9 cellular contexts compared by ENCODE assay signal in the genomic region with DNA sequence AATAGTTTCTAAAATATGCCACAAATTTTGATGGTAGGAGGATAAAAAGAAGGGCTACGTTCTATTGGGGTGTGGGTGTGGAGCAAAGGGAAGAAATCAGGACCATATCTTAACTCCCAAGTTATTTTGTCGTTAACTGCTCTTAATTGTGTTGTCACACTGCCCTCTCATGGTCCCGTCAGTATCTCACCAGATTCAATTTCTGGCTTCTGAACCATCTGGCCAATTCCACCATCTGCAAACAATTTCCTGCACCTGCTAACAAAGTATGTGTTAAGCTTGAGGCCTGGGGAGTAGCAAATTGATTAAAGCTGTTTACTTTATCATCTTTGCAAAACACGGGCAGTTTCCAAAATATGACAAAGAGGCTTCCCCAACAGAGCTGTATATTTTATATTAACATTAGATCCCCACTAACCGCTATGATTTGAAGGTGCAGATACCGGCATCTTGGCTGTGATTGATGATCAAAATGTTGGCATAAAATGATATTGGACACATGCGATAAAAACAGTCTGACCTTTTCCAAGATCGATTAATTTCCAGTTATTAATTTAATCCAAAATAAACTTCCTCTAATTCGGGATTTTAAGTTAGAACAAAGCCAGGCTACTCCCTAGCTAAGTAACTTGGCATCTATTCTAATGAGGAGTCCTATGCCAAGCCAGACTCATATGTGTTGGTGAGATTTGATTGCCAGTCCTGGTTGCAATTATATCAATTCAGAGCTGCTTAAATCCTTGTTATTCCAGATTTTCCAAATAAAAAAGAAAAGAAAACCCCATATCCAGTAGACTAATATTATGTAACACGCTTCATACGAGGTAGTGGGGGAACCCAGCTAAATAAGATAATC. TPM values are rescaled to one million over a fixed set of nuclear protein-coding genes. Genes with fewer than 3 reads are reported as not detected.
DNase-seq lines count a peak whose midpoint lies in the region; ATAC-seq, FAIRE-seq and TF ChIP-seq lines count a peak whose summit lies in the region.
"Had no signal": no experiment of that assay in that cellular context is flagged by ENCODE, and none has a peak within 500 bp of the region (broad histone marks: within the 10 kb centered on the region; RNA-seq: fewer than 3 reads in every experiment).

No MANE protein-coding gene starts in this region.

- 0 out of 2 replicates have a peak overlapping the region, but pooled peaks have one; percentile 17 for H2BK20ac ChIP-seq in H1 (ENCODE audit: low read length)

- H2BK120ac ChIP-seq in H1 (replicated peaks; ENCODE audit: low read depth, low read length): no peak overlapping the region

- POLR2A ChIA-PET in Panc1 (lab: Charles Lee) (no interaction called here), H1 (lab: Charles Lee; ENCODE audit: partially characterized antibody) (interaction anchor here (0.9 to 1.8 kb wide), 3 partner anchors 11 to 306 kb away, joined by 4 to 5 read pairs (median 4); no protein-coding TSS in a partner anchor)

- no peak overlapping the region for H4K8ac ChIP-seq in H1 (ENCODE audit: extremely low read depth, insufficient read depth, low read length)

- intact Hi-C loops in Right ventricle myocardium inferior (cut with DNase I) (loop anchor here (1.0 to 10.0 kb wide), 3 partner anchors 215 to 1017 kb away; partner anchors contain the start of gene ETFBKMT), cardiac septum (cut with DNase I) (loop anchor here (1.0 to 10.0 kb wide), 3 partner anchors 220 to 1017 kb away; partner anchors contain the start of gene ETFBKMT), Panc1 (cut with micrococcal nuclease; ENCODE audit: unreplicated experiment) (loop anchor here (1.0 to 10.0 kb wide), 3 partner anchors 217 to 1017 kb away; partner anchors contain the start of gene ETFBKMT)

- peak; percentile 87 for ATAC-seq in Right ventricle myocardium inferior
- peak; percentile 83 for ATAC-seq in Panc1
- no peak for ATAC-seq in HG03439 (IDR thresholded peaks at IDR 0.05; ENCODE audit: unreplicated experiment)
- no peak for ATAC-seq in stimulated activated memory B cell treated with anti-CD40 and anti-IgM and Interleukin-4, amounts not matched to agents 10 μg/mL and 1 μg/mL and 100 μg/mL, for 72 hours

- H3K27me3 Mint-ChIP-seq in stimulated activated memory B cell treated with anti-CD40 and anti-IgM and Interleukin-4, amounts not matched to agents 10 μg/mL and 1 μg/mL and 100 μg/mL, for 72 hours: no peaks in the 10 kb centered on the region
- H3K27me3 Mint-ChIP-seq: dendritic cell treated with granulocyte-macrophage colony-stimulating factor and Interleukin-4, amounts not matched to agents 40 ng/mL and 50 ng/mL, for 4 days had no signal

- H3K79me2 ChIP-seq in H1 (ENCODE audit: control insufficient read depth in 1 of 2, insufficient read depth in 2 of 2, low read length in 2 of 2): no peaks in the 10 kb centered on the region

- H3K9me3 ChIP-seq in Panc1 (ENCODE audit: control insufficient read depth, insufficient read depth, low read depth, low read length) (peaks cover 9% of the 10 kb centered on the region; the same call in 1 of the 2 replicates), H1 (ENCODE audit: insufficient read depth in 2 of 2, low read depth in 1 of 2, low read length in 1 of 2) (no peaks in the 10 kb centered on the region)

- H3K27me3 ChIP-seq in Panc1 (ENCODE audit: control insufficient read depth, insufficient read depth, low read length) (no peaks in the 10 kb centered on the region), H1 (replicated peaks in 1 of 4; ENCODE audit: control insufficient read depth in 3 of 4, extremely low read depth in 1 of 4, insufficient read depth in 3 of 4, low read length in 3 of 4) (no peaks in the 10 kb centered on the region)

- H3K36me3 ChIP-seq in Panc1 (ENCODE audit: control insufficient read depth, insufficient read depth, low read length) (no peaks in the 10 kb centered on the region), H1 (ENCODE audit: control insufficient read depth in 2 of 4, insufficient read depth in 4 of 4, low read length in 3 of 4) (no peaks in the 10 kb centered on the region)

- no peak overlapping the region for H2BK5ac ChIP-seq in H1 (ENCODE audit: low read depth, low read length)

- no peak overlapping the region for H3K4me3 ChIP-seq in Panc1 (ENCODE audit: low read depth in 2 of 2, low read length in 2 of 2)
- no peak overlapping the region for H3K4me3 ChIP-seq in H1 (ENCODE audit: extremely low read depth in 1 of 4, insufficient read depth in 2 of 4, low read depth in 3 of 4, low read length in 4 of 4)

- no peaks in the 10 kb centered on the region for H3K36me3 Mint-ChIP-seq in stimulated activated memory B cell treated with anti-CD40 and anti-IgM and Interleukin-4, amounts not matched to agents 10 μg/mL and 1 μg/mL and 100 μg/mL, for 72 hours

- H3K14ac ChIP-seq in H1 (ENCODE audit: insufficient read length): no peak overlapping the region

- in situ Hi-C loops in Panc1 (cut with HindIII; ENCODE audit: low pct_unique_long_range_greater_than_20kb, low sequenced_read_pairs): no loop called here

- CTCF ChIA-PET in Panc1 (lab: Charles Lee): interaction anchor here (0.6 to 1.6 kb wide), 5 partner anchors 74 to 218 kb away, joined by 3 to 5 read pairs (median 3); no protein-coding TSS in a partner anchor
- CTCF ChIA-PET in H1 (lab: Charles Lee; ENCODE audit: partially characterized antibody): interaction anchor here (0.6 to 7.4 kb wide), 46 partner anchors 9 to 1341 kb away, joined by 3 to 63 read pairs (median 4); partner anchors contain the start of gene YARS2

- H2BK15ac ChIP-seq in H1 (ENCODE audit: low read length): no peak overlapping the region

- TF ChIP-seq CTCF in Panc1 (IDR thresholded peaks at IDR 0.05): peak; percentile 84
- TF ChIP-seq CTCF in H1 (IDR thresholded peaks at IDR 0.05; ENCODE audit: control extremely low read depth in 1 of 3, insufficient read depth in 1 of 3, low read depth in 1 of 3, low read length in 3 of 3): peak in 2 of 3 experiments; percentile 67 to 83; a peak in 3 of 4 replicates

- 73% methylated on average over 11 of the region's 11 CpGs; no CpG with 5 or more reads in 1 of the 2 experiments for WGBS in H1 (ENCODE audit: extremely low coverage in 1 of 2, insufficient coverage in 1 of 2, insufficient read length in 1 of 2, insufficient replicate concordance in 2 of 2, low coverage in 1 of 2, low lambda C conversion rate in 2 of 2, missing lambda C conversion rate in 1 of 2), 2 experiments

- no TSS peak for BruUV-seq in Panc1 (replicated peaks; lab: Mats Ljungman, UMichigan)

- H4K5ac ChIP-seq in H1 (ENCODE audit: insufficient read length, low read depth, low read length): no peak overlapping the region

- H3K56ac ChIP-seq in H1 (replicated peaks; ENCODE audit: insufficient read length, low read depth, low read length): no peak overlapping the region

- no peaks in the 10 kb centered on the region for H3K23me2 ChIP-seq in H1 (ENCODE audit: low read depth, low read length)

- no peak overlapping the region for H3K23ac ChIP-seq in H1 (ENCODE audit: insufficient read length)

- peaks cover 15% of the 10 kb centered on the region for H3K4me1 Mint-ChIP-seq in stimulated activated memory B cell treated with anti-CD40 and anti-IgM and Interleukin-4, amounts not matched to agents 10 μg/mL and 1 μg/mL and 100 μg/mL, for 72 hours

- H3K18ac ChIP-seq in H1 (ENCODE audit: extremely low read depth, low read length): no peak overlapping the region

- no peak for TF ChIP-seq EP300 in H1 (IDR thresholded peaks at IDR 0.05; ENCODE audit: borderline replicate concordance in 1 of 2, low read depth in 2 of 2, low read length in 2 of 2)

- no peak overlapping the region for H3K4me3 Mint-ChIP-seq in stimulated activated memory B cell treated with anti-CD40 and anti-IgM and Interleukin-4, amounts not matched to agents 10 μg/mL and 1 μg/mL and 100 μg/mL, for 72 hours
- H3K4me3 Mint-ChIP-seq: dendritic cell treated with granulocyte-macrophage colony-stimulating factor and Interleukin-4, amounts not matched to agents 40 ng/mL and 50 ng/mL, for 4 days had no signal

- no peak overlapping the region for H3K4me2 ChIP-seq in H1 (ENCODE audit: insufficient read depth in 1 of 2, low read depth in 2 of 2, low read length in 2 of 2)

- no peak overlapping the region for H2AFZ ChIP-seq in H1 (ENCODE audit: low read length)

- 0 out of 2 replicates have a peak, but pooled peaks cover 4% of the 10 kb centered on the region for H3K4me1 ChIP-seq in Panc1 (ENCODE audit: control insufficient read depth, insufficient read depth, low read length)
- no peaks in the 10 kb centered on the region for H3K4me1 ChIP-seq in H1 (replicated peaks in 1 of 4; ENCODE audit: control insufficient read depth in 3 of 4, insufficient read depth in 4 of 4, low read length in 3 of 4)

- no peak overlapping the region for H3K27ac ChIP-seq in Panc1 (ENCODE audit: low read length)
- H3K27ac ChIP-seq in H1 (ENCODE audit: low read depth, low read length): no peak overlapping the region

- peak; percentile 98 for FAIRE-seq in H1 (lab: Jason Lieb, UNC)

- H2AK5ac ChIP-seq in H1 (ENCODE audit: low read depth, low read length): no peak overlapping the region

- DNase-seq in Right ventricle myocardium inferior (ENCODE audit: missing footprints) (no peak), cardiac septum (ENCODE audit: low spot score) (no peak), M059J (ENCODE audit: low read depth) (peak; percentile 60), Panc1 (ENCODE audit: low read depth, low spot score) (peak; percentile 51), H1 (ENCODE audit: low read depth in 1 of 2, low spot score in 2 of 2) (no peak), medulla oblongata (ENCODE audit: extremely low spot score) (peak; percentile 83)

- no peak overlapping the region for H2BK12ac ChIP-seq in H1 (ENCODE audit: low read depth, low read length)

- H3K9ac ChIP-seq in H1 (replicated peaks in 1 of 4; ENCODE audit: extremely low read depth in 1 of 4, low read depth in 3 of 4, low read length in 3 of 4): no peak overlapping the region

- H4K20me1 ChIP-seq in H1 (replicated peaks in 1 of 2; ENCODE audit: control insufficient read depth in 1 of 2, insufficient read depth in 2 of 2, low read length in 2 of 2): no peaks in the 10 kb centered on the region

- peak; percentile 91 for TF ChIP-seq RAD21 in H1 (IDR thresholded peaks at IDR 0.05 in 1 of 2, conservative IDR thresholded peaks at IDR 0.05 in 1 of 2; ENCODE audit: low read depth in 2 of 2, low read length in 2 of 2)

- no peak overlapping the region for H3K4ac ChIP-seq in H1 (replicated peaks; ENCODE audit: insufficient read length, low read depth, low read length)

- H4K91ac ChIP-seq in H1 (replicated peaks; ENCODE audit: insufficient read length, low read length): no peak overlapping the region

- no peak for TF ChIP-seq POLR2A in H1 (IDR thresholded peaks at IDR 0.05; ENCODE audit: control extremely low read depth in 1 of 2, low read depth in 2 of 2, low read length in 2 of 2)

- no peaks in the 10 kb centered on the region for H3K79me1 ChIP-seq in H1 (ENCODE audit: low read depth, low read length)

- H3K27ac Mint-ChIP-seq in stimulated activated memory B cell treated with anti-CD40 and anti-IgM and Interleukin-4, amounts not matched to agents 10 μg/mL and 1 μg/mL and 100 μg/mL, for 72 hours: no peak overlapping the region
- H3K27ac Mint-ChIP-seq: dendritic cell treated with granulocyte-macrophage colony-stimulating factor and Interleukin-4, amounts not matched to agents 40 ng/mL and 50 ng/mL, for 4 days had no signal

- peaks cover 9% of the 10 kb centered on the region for H3K9me3 Mint-ChIP-seq in stimulated activated memory B cell treated with anti-CD40 and anti-IgM and Interleukin-4, amounts not matched to agents 10 μg/mL and 1 μg/mL and 100 μg/mL, for 72 hours

RNA-seq across cellular contexts. Expression of gene DNM1L, which starts 6.9 kb away (rescaled TPM):
- total RNA-seq in Right ventricle myocardium inferior (53.5 TPM), cardiac septum (67.3 TPM), Panc1 (2021; ENCODE audit: unreplicated experiment) (91.8 TPM)
- 32.8 and 41.4 TPM in 2 replicates for total RNA-seq in M059J (2014; rRNA removed; shearing (Covaris generic))
- 55.2 TPM for polyA plus RNA-seq in Panc1 (2012; ENCODE audit: insufficient read length)
- total RNA-seq in H1 (2021; fragmentation: NEBNext Ultra II Directional; extraction: Animal tissue kit (Norgen Biotek cat#: 25700)): 81.5 and 93.9 TPM in 2 replicates
- 15.2 and 23.7 TPM in 2 replicates for polyA plus RNA-seq in H1 (2011; rRNA removed)
- 33.3 TPM for polyA plus RNA-seq in H1 (2011; cell fraction: cytosol; rRNA removed)
- polyA plus RNA-seq in H1 (2011; cell fraction: nucleus; rRNA removed): 48.2 TPM
- 43.1 to 68.7 TPM (median 47.7 TPM) in 4 replicates for polyA plus RNA-seq in H1 (2012, experiment 1 of 2)
- 3.5 TPM for polyA plus RNA-seq in H1 (2012, experiment 2 of 2)
- 46.9 TPM for polyA plus RNA-seq in H1 (2013, experiment 1 of 2)
- 42.6 TPM for polyA plus RNA-seq in H1 (2013, experiment 2 of 2)
- 60.1 and 71.7 TPM in 2 replicates for polyA minus RNA-seq in H1 (2011; rRNA and poly(A)+ RNA removed)
- polyA minus RNA-seq in H1 (2011; cell fraction: cytosol; rRNA and poly(A)+ RNA removed): 32.6 TPM
- polyA minus RNA-seq in H1 (2011; cell fraction: nucleus; rRNA and poly(A)+ RNA removed): 87.1 TPM

Comparison
In these comparisons a context has a peak if more than half of its experiments do, and no peak if none do; other contexts are left out.
1. ATAC-seq: peak in Right ventricle myocardium inferior (single experiment) and Panc1 (single experiment); none in HG03439 (single experiment) and stimulated activated memory B cell treated with anti-CD40 and anti-IgM and Interleukin-4, amounts not matched to agents 10 μg/mL and 1 μg/mL and 100 μg/mL, for 72 hours (single experiment).
2. DNase-seq: peak in M059J (single experiment), Panc1 (single experiment) and medulla oblongata (single experiment); none in Right ventricle myocardium inferior (single experiment), cardiac septum (single experiment) and H1 (0 of 2).